In the genomic region with DNA sequence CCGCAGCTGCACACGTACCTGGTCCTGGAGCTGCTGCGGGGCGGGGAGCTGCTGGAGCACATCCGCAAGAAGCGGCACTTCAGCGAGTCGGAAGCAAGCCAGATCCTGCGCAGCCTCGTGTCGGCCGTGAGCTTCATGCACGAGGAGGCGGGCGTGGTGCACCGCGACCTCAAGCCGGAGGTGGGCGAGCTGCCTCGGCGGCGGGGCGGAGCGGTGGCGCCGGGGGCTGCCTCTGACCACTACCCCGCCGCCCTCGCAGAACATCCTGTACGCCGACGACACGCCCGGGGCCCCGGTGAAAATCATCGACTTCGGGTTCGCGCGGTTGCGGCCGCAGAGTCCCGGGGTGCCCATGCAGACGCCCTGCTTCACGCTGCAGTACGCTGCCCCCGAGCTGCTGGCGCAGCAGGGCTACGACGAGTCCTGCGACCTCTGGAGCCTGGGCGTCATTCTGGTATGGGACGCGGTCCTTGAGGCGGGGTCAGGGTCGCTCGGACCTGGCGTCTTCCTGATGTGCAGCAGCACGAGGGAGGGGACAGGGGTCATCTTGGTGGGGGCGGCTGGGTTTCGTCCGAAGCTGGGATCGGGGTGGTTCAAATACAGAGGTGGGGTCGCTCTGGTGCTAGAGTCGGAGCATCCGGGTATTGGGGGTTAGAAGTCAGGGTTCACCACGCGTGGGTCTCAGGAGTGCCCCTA, we compare ENCODE assay signal across 14 cellular contexts.
"Had no signal": no experiment of that assay in that cellular context is flagged by ENCODE, and none has a peak within 500 bp of the region (broad histone marks: within the 10 kb centered on the region; RNA-seq: fewer than 3 reads in every experiment).

No MANE protein-coding gene starts in this region.

- DNase-seq: activated CD4-positive, alpha-beta memory T cell treated with anti-CD3 and anti-CD28 coated beads for 36 hours; activated CD4-positive, alpha-beta T cell treated with anti-CD3 and anti-CD28 coated beads for 36 hours; activated CD8-positive, alpha-beta memory T cell treated with anti-CD3 and anti-CD28 coated beads, Interleukin-2, amount 10 ng/mL, durations not matched to agents 7 days and 5 days; activated naive CD4-positive, alpha-beta T cell treated with anti-CD3 and anti-CD28 coated beads for 36 hours; activated naive CD8-positive, alpha-beta T cell treated with anti-CD3 and anti-CD28 coated beads, Interleukin-2, amount 50 U/mL, for 24 hours; activated T-cell treated with anti-CD3 and anti-CD28 coated beads, Interleukin-2, amount 50 U/mL, for 1 hour; erythroblast; ovary; stimulated activated CD4-positive, alpha-beta T cell treated with anti-CD3 and anti-CD28 coated beads, Interleukin-2, amount 100 ng/mL, for 48 hours; stimulated activated naive B cell treated with anti-CD40 and anti-IgM and Interleukin-4, amounts not matched to agents 10 μg/mL and 1 μg/mL and 100 μg/mL, for 72 hours; T-helper 17 cell; trophoblast cell had no signal

- ATAC-seq: activated CD4-positive, alpha-beta T cell treated with anti-CD3 and anti-CD28 coated beads for 36 hours; activated CD8-positive, alpha-beta memory T cell treated with anti-CD3 and anti-CD28 coated beads, Interleukin-2, amount 10 ng/mL, durations not matched to agents 7 days and 5 days; activated naive CD8-positive, alpha-beta T cell treated with anti-CD3 and anti-CD28 coated beads, Interleukin-2, amount 50 U/mL, for 24 hours; gastroesophageal sphincter; left lobe of liver; stimulated activated naive B cell treated with anti-CD40 and anti-IgM and Interleukin-4, amounts not matched to agents 10 μg/mL and 1 μg/mL and 100 μg/mL, for 72 hours; T-helper 17 cell had no signal

- H3K27ac ChIP-seq: gastroesophageal sphincter, ovary had no signal
